Comparison of ENCODE assay signal across 22 cellular contexts in genomic region chr2:227423633-227424499, GRCh38. TPM values are rescaled to one million over a fixed set of nuclear protein-coding genes. Genes with fewer than 3 reads are reported as not detected.
"Had no signal": no experiment of that assay in that cellular context is flagged by ENCODE, and none has a peak within 500 bp of the region (broad histone marks: within the 10 kb centered on the region; RNA-seq: fewer than 3 reads in every experiment).

No MANE protein-coding gene starts in this region.

- H3K9me3 ChIP-seq: body of pancreas, mucosa of descending colon, tibial nerve had no signal

- FAIRE-seq: TTC549 had no signal

- DNase-seq: activated CD4-positive, alpha-beta T cell treated with anti-CD3 and anti-CD28 coated beads, Interleukin-2, amount 10 ng/mL, durations not matched to agents 7 days and 5 days; activated CD4-positive, CD25-positive, alpha-beta regulatory T cell; activated naive CD4-positive, alpha-beta T cell treated with anti-CD3 and anti-CD28 coated beads, Interleukin-2, amount 50 U/mL, for 16 hours; activated T-cell treated with anti-CD3 and anti-CD28 coated beads for 4 hours; body of pancreas; central memory CD4-positive, alpha-beta T cell; effector CD8-positive, alpha-beta T cell; glutamatergic neuron; immature natural killer cell; left cardiac atrium; mucosa of descending colon; T-helper 2 cell had no signal

- H3K4me3 Mint-ChIP-seq: activated CD4-positive, alpha-beta T cell treated with anti-CD3 and anti-CD28 coated beads, Interleukin-2, amount 10 ng/mL, durations not matched to agents 7 days and 5 days; immature natural killer cell; natural killer cell treated with Interleukin-12 subunit alpha and Interleukin-12 subunit beta and Interleukin-15 and Interleukin-18, amount 100 ng/mL, for 72 hours had no signal

- H3K27ac Mint-ChIP-seq: activated CD4-positive, alpha-beta T cell treated with anti-CD3 and anti-CD28 coated beads, Interleukin-2, amount 10 ng/mL, durations not matched to agents 7 days and 5 days; activated T-helper 2 cell treated with anti-CD3 and anti-CD28 coated beads, Interferon-gamma antibody, Interleukin-2, Interleukin-4, amounts not matched to agents 10 μg/mL and 5 μg/mL and 100 μg/mL, durations not matched to agents 14 hours and 24 hours and 36 hours; immature natural killer cell; natural killer cell treated with Interleukin-12 subunit alpha and Interleukin-12 subunit beta and Interleukin-15 and Interleukin-18, amount 100 ng/mL, for 72 hours had no signal

- H3K36me3 Mint-ChIP-seq: immature natural killer cell; natural killer cell treated with Interleukin-12 subunit alpha and Interleukin-12 subunit beta and Interleukin-15 and Interleukin-18, amount 100 ng/mL, for 72 hours had no signal

- H3K27me3 ChIP-seq: body of pancreas, tibial nerve had no signal

- H3K4me1 Mint-ChIP-seq: activated CD4-positive, alpha-beta T cell treated with anti-CD3 and anti-CD28 coated beads, Interleukin-2, amount 10 ng/mL, durations not matched to agents 7 days and 5 days; immature natural killer cell had no signal

- H3K36me3 ChIP-seq: tibial nerve had no signal

- ATAC-seq: body of pancreas; left cardiac atrium; mucosa of descending colon; natural killer cell treated with Interleukin-12 subunit alpha and Interleukin-12 subunit beta and Interleukin-15 and Interleukin-18, amount 100 ng/mL, for 72 hours had no signal

- H3K4me3 ChIP-seq: body of pancreas, coronary artery, mucosa of descending colon, tibial nerve had no signal

- H3K4me1 ChIP-seq: body of pancreas, tibial nerve had no signal

- H3K9me3 Mint-ChIP-seq: activated CD4-positive, alpha-beta T cell treated with anti-CD3 and anti-CD28 coated beads, Interleukin-2, amount 10 ng/mL, durations not matched to agents 7 days and 5 days; activated T-helper 2 cell treated with anti-CD3 and anti-CD28 coated beads, Interferon-gamma antibody, Interleukin-2, Interleukin-4, amounts not matched to agents 10 μg/mL and 5 μg/mL and 100 μg/mL, durations not matched to agents 14 hours and 24 hours and 36 hours; natural killer cell treated with Interleukin-12 subunit alpha and Interleukin-12 subunit beta and Interleukin-15 and Interleukin-18, amount 100 ng/mL, for 72 hours had no signal

- H3K27ac ChIP-seq: body of pancreas, coronary artery, tibial nerve had no signal

- H3K27me3 Mint-ChIP-seq: activated CD4-positive, alpha-beta T cell treated with anti-CD3 and anti-CD28 coated beads, Interleukin-2, amount 10 ng/mL, durations not matched to agents 7 days and 5 days had no signal

RNA-seq across cellular contexts. Expression of gene SCYGR1, which starts 36.1 kb away (rescaled TPM):
- total RNA-seq: activated CD4-positive, alpha-beta T cell treated with anti-CD3 and anti-CD28 coated beads, Interleukin-2, amount 10 ng/mL, durations not matched to agents 7 days and 5 days; activated CD8-positive, alpha-beta memory T cell treated with anti-CD3 and anti-CD28 coated beads for 36 hours; activated T-helper 2 cell treated with anti-CD3 and anti-CD28 coated beads, Interferon-gamma antibody, Interleukin-2, Interleukin-4, amounts not matched to agents 10 μg/mL and 5 μg/mL and 100 μg/mL, durations not matched to agents 14 hours and 24 hours and 36 hours; body of pancreas; epithelial cell of proximal tubule; left cardiac atrium; lung microvascular endothelial cell; mucosa of descending colon; natural killer cell treated with Interleukin-12 subunit alpha and Interleukin-12 subunit beta and Interleukin-15 and Interleukin-18, amount 100 ng/mL, for 72 hours; osteoblast; skeletal muscle tissue; tibial nerve had no signal
- polyA plus RNA-seq: immature natural killer cell had no signal

RNA-seq across cellular contexts. Expression of gene TM4SF20, which starts 44.8 kb away (rescaled TPM):
- total RNA-seq: activated CD4-positive, alpha-beta T cell treated with anti-CD3 and anti-CD28 coated beads, Interleukin-2, amount 10 ng/mL, durations not matched to agents 7 days and 5 days; activated CD8-positive, alpha-beta memory T cell treated with anti-CD3 and anti-CD28 coated beads for 36 hours; activated T-helper 2 cell treated with anti-CD3 and anti-CD28 coated beads, Interferon-gamma antibody, Interleukin-2, Interleukin-4, amounts not matched to agents 10 μg/mL and 5 μg/mL and 100 μg/mL, durations not matched to agents 14 hours and 24 hours and 36 hours; body of pancreas; epithelial cell of proximal tubule; left cardiac atrium; lung microvascular endothelial cell; natural killer cell treated with Interleukin-12 subunit alpha and Interleukin-12 subunit beta and Interleukin-15 and Interleukin-18, amount 100 ng/mL, for 72 hours; skeletal muscle tissue; tibial nerve had no signal
- polyA plus RNA-seq: immature natural killer cell had no signal
